ENCODE assay signal across 8 cellular contexts in genomic region chr21:43728467-43729390, GRCh38. TPM values are rescaled to one million over a fixed set of nuclear protein-coding genes. Genes with fewer than 3 reads are reported as not detected.
DNase-seq lines count a peak whose midpoint lies in the region; ATAC-seq and TF ChIP-seq lines count a peak whose summit lies in the region.

No MANE protein-coding gene starts in this region.

- peaks cover 0 to 9% of the 10 kb centered on the region in 2 donors for H3K36me3 ChIP-seq in lung (ENCODE audit: control insufficient read depth in 2 of 2, insufficient read depth in 2 of 2, low read length in 2 of 2)

- H3K27me3 ChIP-seq in lung (ENCODE audit: control insufficient read depth, insufficient read depth) = no peaks in the 10 kb centered on the region

- ATAC-seq in GM19023 (IDR thresholded peaks at IDR 0.05; ENCODE audit: unreplicated experiment) (peak; percentile 68), HG03280 (IDR thresholded peaks at IDR 0.05; ENCODE audit: unreplicated experiment) (peak; percentile 61), lung (ENCODE audit: insufficient read depth, low FRiP score) (peak; percentile 84)

- TF ChIP-seq CTCF in AG09319 (IDR thresholded peaks at IDR 0.05; ENCODE audit: low read depth, low read length) = peak; percentile 10
- no peak for TF ChIP-seq CTCF in lung (IDR thresholded peaks at IDR 0.05; ENCODE audit: control extremely low read depth, extremely low read depth)

- WGBS in lung, 2 donors = 4 to 8% methylated on average over 51 to 59 of the region's 59 CpGs

- peaks cover 16 to 25% of the 10 kb centered on the region in 2 donors for H3K4me1 ChIP-seq in lung (ENCODE audit: control insufficient read depth in 2 of 2, insufficient read depth in 2 of 2, low read length in 2 of 2)

- H3K4me3 ChIP-seq in lung = peak overlapping the region; percentile 18

- peak overlapping the region; percentile 82 to 97 for H3K27ac ChIP-seq in lung (ENCODE audit: low read depth in 1 of 2, low read length in 1 of 2)

- peaks cover 0 to 3% of the 10 kb centered on the region in 2 donors for H3K9me3 ChIP-seq in lung (ENCODE audit: control insufficient read depth in 2 of 2, insufficient read depth in 1 of 2, low read length in 1 of 2)

- DNase-seq in AG09319 (ENCODE audit: extremely low read depth, low read depth) (peak; percentile 90), NCI-H82 treated with DMSO at 0.1 percent for 48 hours (lab: John Stamatoyannopoulos, UW; ENCODE audit: unreplicated experiment) (peak; percentile 76), lung (ENCODE audit: low spot score) (peak; percentile 95)
- peak; percentile 72 to 78 for DNase-seq in activated CD8-positive, alpha-beta memory T cell treated with anti-CD3 and anti-CD28 coated beads for 4 hours (ENCODE audit: low read depth in 2 of 2)
- DNase-seq in effector CD8-positive, alpha-beta T cell (lab: John Stamatoyannopoulos, UW) = peak; percentile 63
- peak; percentile 72 to 87 for DNase-seq in stimulated activated CD4-positive, alpha-beta T cell treated with anti-CD3 and anti-CD28 coated beads, Interleukin-4, amount 100 ng/mL, for 48 hours (ENCODE audit: low read depth in 2 of 2)

RNA-seq across cellular contexts. Expression of gene PDXK, which starts 9.8 kb away (rescaled TPM):
- total RNA-seq in lung = 100 to 1,000 TPM in 1 of 2 donors, 10 to 100 TPM in 1; 62.7 to 276 TPM
- polyA plus RNA-seq in lung = 100 to 1,000 TPM; 134 to 181 TPM

RNA-seq across cellular contexts. Expression of gene CSTB, which starts 47.4 kb away (rescaled TPM):
- 100 to 1,000 TPM in 1 of 2 donors, 10 to 100 TPM in 1; 33.2 to 140 TPM for total RNA-seq in lung
- polyA plus RNA-seq in lung = 100 to 1,000 TPM; 222 to 263 TPM

Comparison
In these comparisons a context has a peak if more than half of its experiments do, and no peak if none do; other contexts are left out.
1. Peak in every context shown above with its lines: DNase-seq, ATAC-seq, H3K4me3 ChIP-seq and H3K27ac ChIP-seq.